Comparison of ENCODE assay signal across 15 cellular contexts in genomic region chr2:9593936-9594335, GRCh38. TPM values are rescaled to one million over a fixed set of nuclear protein-coding genes. Genes with fewer than 3 reads are reported as not detected.
DNase-seq lines count a peak whose midpoint lies in the region; ATAC-seq and TF ChIP-seq lines count a peak whose summit lies in the region.
"Had no signal": no experiment of that assay in that cellular context is flagged by ENCODE, and none has a peak within 500 bp of the region (broad histone marks: within the 10 kb centered on the region; RNA-seq: fewer than 3 reads in every experiment).

No MANE protein-coding gene starts in this region.

- no peak for ATAC-seq in central memory CD8-positive, alpha-beta T cell (replicated peaks; ENCODE audit: extremely low read depth, poor library complexity, severe bottlenecking)
- ATAC-seq in natural killer cell: no peak

- no peak for TF ChIP-seq CTCF in GM12865 (IDR thresholded peaks at IDR 0.05; ENCODE audit: insufficient read depth, low read depth, low read length, missing control alignments)
- TF ChIP-seq CTCF in natural killer cell (IDR thresholded peaks at IDR 0.05): no peak
- no peak for TF ChIP-seq CTCF in dorsolateral prefrontal cortex (IDR thresholded peaks at IDR 0.05 in 54 of 56, conservative IDR thresholded peaks at IDR 0.05 in 2 of 56; ENCODE audit: low read depth in 1 of 56, partially characterized antibody in 56 of 56)

- intact Hi-C loops in natural killer cell (cut with micrococcal nuclease) (loop anchor here (5.0 kb wide), 1 partner anchor 37 kb away; the partner anchor contains the start of gene ADAM17), dorsolateral prefrontal cortex (cut with DNase I) (no loop called here), posterior vena cava (cut with DNase I) (no loop called here)

- peak overlapping the region; percentile 14 for H3K27ac Mint-ChIP-seq in central memory CD8-positive, alpha-beta T cell (ENCODE audit: low read depth)
- H3K27ac Mint-ChIP-seq in natural killer cell: peak overlapping the region; percentile 25 to 85

- H3K36me3 Mint-ChIP-seq in central memory CD8-positive, alpha-beta T cell (ENCODE audit: insufficient read depth): peaks cover 29% of the 10 kb centered on the region
- H3K36me3 Mint-ChIP-seq in natural killer cell: peaks cover 8% of the 10 kb centered on the region

- DNase-seq in GM12865 (ENCODE audit: low read depth) (peak; percentile 13), natural killer cell (no peak), dorsolateral prefrontal cortex (no peak), dermis blood vessel endothelial cell (no peak), posterior vena cava (ENCODE audit: low spot score) (no peak)
- no peak for DNase-seq in central memory CD8-positive, alpha-beta T cell (ENCODE audit: low spot score in 2 of 2)
- DNase-seq: activated CD4-positive, CD25-positive, alpha-beta regulatory T cell treated with anti-CD3 and anti-CD28 coated beads, Interleukin-2, amount 50 U/mL, for 72 hours; colonic mucosa; mucosa of descending colon; NCI-H1105 treated with DMSO at 0.1 percent for 48 hours; OCI-M1; stimulated activated CD4-positive, alpha-beta T cell treated with anti-CD3 and anti-CD28 coated beads, Interleukin-4, amount 100 ng/mL, for 4 hours; stimulated activated naive CD4-positive, alpha-beta T cell treated with Interleukin-2 at 50 U/mL for 16 hours had no signal

- H2AFZ ChIP-seq in ACC112 (ENCODE audit: low read length, unreplicated experiment): no peak overlapping the region

- peaks cover 92% of the 10 kb centered on the region for H3K79me2 ChIP-seq in ACC112 (ENCODE audit: control insufficient read depth, insufficient read depth, low read length, unreplicated experiment)

- H3K27me3 ChIP-seq in ACC112 (ENCODE audit: insufficient read depth, low read length): no peaks in the 10 kb centered on the region
- H3K27me3 ChIP-seq in dorsolateral prefrontal cortex: no peaks in the 10 kb centered on the region
- H3K27me3 ChIP-seq: colonic mucosa had no signal

- H3K27me3 Mint-ChIP-seq in central memory CD8-positive, alpha-beta T cell: no peaks in the 10 kb centered on the region
- H3K27me3 Mint-ChIP-seq in natural killer cell (ENCODE audit: low read depth in 2 of 2): no peaks in the 10 kb centered on the region

- H3K4me1 Mint-ChIP-seq in central memory CD8-positive, alpha-beta T cell: peaks cover 62% of the 10 kb centered on the region
- peaks cover 63 to 70% of the 10 kb centered on the region in 2 donors for H3K4me1 Mint-ChIP-seq in natural killer cell

- no peaks in the 10 kb centered on the region for H3K9me3 Mint-ChIP-seq in central memory CD8-positive, alpha-beta T cell
- H3K9me3 Mint-ChIP-seq in natural killer cell: no peaks in the 10 kb centered on the region

- H3K4me1 ChIP-seq in ACC112 (ENCODE audit: control insufficient read depth, insufficient read depth, low read length, unreplicated experiment): peaks cover 56% of the 10 kb centered on the region
- H3K4me1 ChIP-seq: colonic mucosa had no signal

- H3K27ac ChIP-seq in ACC112 (ENCODE audit: low read depth, low read length) (peak overlapping the region; percentile 96), dorsolateral prefrontal cortex (peak overlapping the region in 3 of 59 donors; percentile 9 to 43 (median 32))
- H3K27ac ChIP-seq: C4-2B, colonic mucosa had no signal

- H3K4me3 Mint-ChIP-seq in central memory CD8-positive, alpha-beta T cell: peak overlapping the region; percentile 9
- H3K4me3 Mint-ChIP-seq in natural killer cell: peak overlapping the region; percentile 61

- no peak overlapping the region for H3K4me3 ChIP-seq in ACC112 (ENCODE audit: low read depth, low read length)
- H3K4me3 ChIP-seq in GM12865 (ENCODE audit: low read depth, low read length): no peak overlapping the region
- H3K4me3 ChIP-seq in dorsolateral prefrontal cortex: no peak overlapping the region
- H3K4me3 ChIP-seq: colonic mucosa, mucosa of descending colon had no signal

- peaks cover 29% of the 10 kb centered on the region for H3K36me3 ChIP-seq in ACC112 (ENCODE audit: insufficient read depth, low read length)
- H3K36me3 ChIP-seq: colonic mucosa had no signal

RNA-seq across cellular contexts. Expression of gene YWHAQ, which starts 36.9 kb away (rescaled TPM):
- total RNA-seq in natural killer cell: 100 to 1,000 TPM; 227 to 240 (median 238) TPM
- 100 to 1,000 TPM; 223 to 572 (median 337) TPM for total RNA-seq in dorsolateral prefrontal cortex
- 179 and 304 TPM in 2 replicates for total RNA-seq in dermis blood vessel endothelial cell
- 100 to 1,000 TPM; 243 to 339 TPM for total RNA-seq in posterior vena cava

RNA-seq across cellular contexts. Expression of gene ADAM17, which starts 38.3 kb away (rescaled TPM):
- total RNA-seq in natural killer cell (10 to 100 TPM; 44.0 to 53.8 (median 46.8) TPM), dorsolateral prefrontal cortex (10 to 100 TPM; 20.3 to 43.9 (median 31.0) TPM), dermis blood vessel endothelial cell (54.0 and 65.0 TPM in 2 replicates), posterior vena cava (10 to 100 TPM; 24.8 to 34.9 TPM)
